In genomic region chr9:98150726-98151125, GRCh38 we compare ENCODE assay signal across 19 cellular contexts. TPM values are rescaled to one million over a fixed set of nuclear protein-coding genes. Genes with fewer than 3 reads are reported as not detected.
A peak's percentile ranks its signal among the peaks of the same experiment; 100 is the strongest.
DNase-seq lines count a peak whose midpoint lies in the region; ATAC-seq and TF ChIP-seq lines count a peak whose summit lies in the region.
"Had no signal": no experiment of that assay in that cellular context is flagged by ENCODE, and none has a peak within 500 bp of the region (broad histone marks: within the 10 kb centered on the region; RNA-seq: fewer than 3 reads in every experiment).

No MANE protein-coding gene starts in this region.

- peak overlapping the region; percentile 81 for H3K27ac Mint-ChIP-seq in T-helper 17 cell
- peak overlapping the region in 4 of 8 donors; percentile 8 to 34 (median 18) for H3K27ac Mint-ChIP-seq in CD8-positive, alpha-beta memory T cell

- no peaks in the 10 kb centered on the region for H4K20me1 ChIP-seq in osteoblast (ENCODE audit: insufficient read depth, low read length)
- H4K20me1 ChIP-seq: BLaER1 treated with 17β-estradiol and CSF1 and Interleukin-3, amounts not matched to agents 10 nM and 100 nM had no signal

- no peak for ATAC-seq in T-helper 17 cell

- no peak overlapping the region for H3K4me2 ChIP-seq in osteoblast (ENCODE audit: insufficient read depth, low read length)

- H3K4me3 ChIP-seq in osteoblast (ENCODE audit: insufficient read depth, low read length) = no peak overlapping the region
- H3K4me3 ChIP-seq in effector memory CD4-positive, alpha-beta T cell (ENCODE audit: insufficient read depth, low read depth, low read length, poor library complexity, severe bottlenecking) = no peak overlapping the region
- no peak overlapping the region for H3K4me3 ChIP-seq in CD8-positive, alpha-beta memory T cell (ENCODE audit: low read length)
- H3K4me3 ChIP-seq: BLaER1 treated with 17β-estradiol and CSF1 and Interleukin-3, amounts not matched to agents 10 nM and 100 nM had no signal

- H3K79me2 ChIP-seq in osteoblast (ENCODE audit: insufficient read depth, low read length) = no peaks in the 10 kb centered on the region

- POLR2A ChIA-PET in CD8-positive, alpha-beta memory T cell (lab: Charles Lee) = no interaction called here

- DNase-seq in NOMO-1 treated with DMSO at 0.1 percent for 48 hours (lab: John Stamatoyannopoulos, UW; ENCODE audit: unreplicated experiment) = peak; percentile 18
- no peak for DNase-seq in NOMO-1 treated with dmso at 0.1 percent for 144 hours (lab: John Stamatoyannopoulos, UW; ENCODE audit: unreplicated experiment)
- DNase-seq in DMS53 (lab: John Stamatoyannopoulos, UW) = peak; percentile 17
- no peak for DNase-seq in T-helper 17 cell
- DNase-seq in osteoblast (ENCODE audit: insufficient read length, low spot score, missing footprints) = peak; percentile 15
- DNase-seq in posterior cingulate gyrus = no peak
- no peak for DNase-seq in effector memory CD4-positive, alpha-beta T cell
- DNase-seq in CD8-positive, alpha-beta memory T cell = no peak
- DNase-seq: 8988T, DND-41, GF-D8, KG1, NCI-H1417, NCI-H1930, NCI-H2171 treated with DMSO at 0.1 percent for 48 hours, OCI-M1, RPMI8226 had no signal

- CTCF ChIA-PET in CD8-positive, alpha-beta memory T cell (lab: Charles Lee) = no interaction called here

- no peak for TF ChIP-seq CTCF in osteoblast (IDR thresholded peaks at IDR 0.05; ENCODE audit: extremely low read depth, low read depth, low read length)

- no peaks in the 10 kb centered on the region for H3K4me1 ChIP-seq in osteoblast (ENCODE audit: insufficient read depth, low read length)
- H3K4me1 ChIP-seq in effector memory CD4-positive, alpha-beta T cell (ENCODE audit: control insufficient read depth, insufficient read depth, low read length, poor library complexity, severe bottlenecking) = no peaks in the 10 kb centered on the region
- H3K4me1 ChIP-seq in CD8-positive, alpha-beta memory T cell (ENCODE audit: insufficient read depth, low read length) = no peaks in the 10 kb centered on the region

- no peak overlapping the region for H2AFZ ChIP-seq in osteoblast (ENCODE audit: low read length)

- no peaks in the 10 kb centered on the region for H3K27me3 Mint-ChIP-seq in T-helper 17 cell
- no peaks in the 10 kb centered on the region for H3K27me3 Mint-ChIP-seq in CD8-positive, alpha-beta memory T cell

- H3K9me3 ChIP-seq in T-helper 17 cell (ENCODE audit: control insufficient read depth, low read length, poor library complexity, severe bottlenecking) = no peaks in the 10 kb centered on the region
- no peaks in the 10 kb centered on the region for H3K9me3 ChIP-seq in osteoblast (ENCODE audit: low read depth, low read length)
- H3K9me3 ChIP-seq in effector memory CD4-positive, alpha-beta T cell (ENCODE audit: control insufficient read depth, low read length) = no peaks in the 10 kb centered on the region
- H3K9me3 ChIP-seq in CD8-positive, alpha-beta memory T cell (ENCODE audit: low read length) = no peaks in the 10 kb centered on the region
- H3K9me3 ChIP-seq: BLaER1 treated with 17β-estradiol and CSF1 and Interleukin-3, amounts not matched to agents 10 nM and 100 nM had no signal

- no peaks in the 10 kb centered on the region for H3K36me3 ChIP-seq in osteoblast (ENCODE audit: insufficient read depth, low read length)
- no peaks in the 10 kb centered on the region for H3K36me3 ChIP-seq in effector memory CD4-positive, alpha-beta T cell (ENCODE audit: control insufficient read depth, insufficient read depth, low read length)
- no peaks in the 10 kb centered on the region for H3K36me3 ChIP-seq in CD8-positive, alpha-beta memory T cell (ENCODE audit: insufficient read depth, low read length)
- H3K36me3 ChIP-seq: BLaER1 treated with 17β-estradiol and CSF1 and Interleukin-3, amounts not matched to agents 10 nM and 100 nM had no signal

- H3K4me1 Mint-ChIP-seq in T-helper 17 cell = peaks cover 14% of the 10 kb centered on the region
- H3K4me1 Mint-ChIP-seq in CD8-positive, alpha-beta memory T cell = peaks cover 15 to 29% (median 26%) of the 10 kb centered on the region in 3 donors

- H3K27ac ChIP-seq in osteoblast (ENCODE audit: low read depth, low read length) = no peak overlapping the region
- no peak overlapping the region for H3K27ac ChIP-seq in effector memory CD4-positive, alpha-beta T cell (ENCODE audit: insufficient read depth, low read length, poor library complexity, severe bottlenecking)
- H3K27ac ChIP-seq in CD8-positive, alpha-beta memory T cell (ENCODE audit: low read depth, low read length) = no peak overlapping the region
- H3K27ac ChIP-seq: BLaER1 treated with 17β-estradiol and CSF1 and Interleukin-3, amounts not matched to agents 10 nM and 100 nM; HL-60 had no signal

- peaks cover 3% of the 10 kb centered on the region for H3K36me3 Mint-ChIP-seq in T-helper 17 cell (ENCODE audit: low read depth)
- peaks cover 0 to 32% (median 13%) of the 10 kb centered on the region in 3 donors for H3K36me3 Mint-ChIP-seq in CD8-positive, alpha-beta memory T cell

- no peaks in the 10 kb centered on the region for H3K27me3 ChIP-seq in osteoblast (ENCODE audit: insufficient read depth, low read length)
- no peaks in the 10 kb centered on the region for H3K27me3 ChIP-seq in effector memory CD4-positive, alpha-beta T cell (replicated peaks; ENCODE audit: control insufficient read depth, insufficient read depth, low read length, poor library complexity, severe bottlenecking)
- no peaks in the 10 kb centered on the region for H3K27me3 ChIP-seq in CD8-positive, alpha-beta memory T cell (ENCODE audit: insufficient read depth, low read length, poor library complexity, severe bottlenecking)
- H3K27me3 ChIP-seq: BLaER1 treated with 17β-estradiol and CSF1 and Interleukin-3, amounts not matched to agents 10 nM and 100 nM had no signal

- H3K4me3 Mint-ChIP-seq in T-helper 17 cell = peak overlapping the region; percentile 19
- no peak overlapping the region for H3K4me3 Mint-ChIP-seq in CD8-positive, alpha-beta memory T cell

- intact Hi-C loops in posterior cingulate gyrus (cut with DNase I) = no loop called here

- H3K9me3 Mint-ChIP-seq in CD8-positive, alpha-beta memory T cell = no peaks in the 10 kb centered on the region

RNA-seq across cellular contexts. Expression of gene TRIM14, which starts 31.7 kb away (rescaled TPM):
- total RNA-seq in T-helper 17 cell (10 to 100 TPM; 63.8 to 64.6 TPM), osteoblast (0.59 and 1.1 TPM in 2 replicates)
- total RNA-seq in CD8-positive, alpha-beta memory T cell = 10 to 100 TPM; 46.2 to 52.1 TPM
- 92.5 TPM for polyA plus RNA-seq in CD8-positive, alpha-beta memory T cell

RNA-seq across cellular contexts. Expression of gene CORO2A, which starts 41.7 kb away (rescaled TPM):
- 10 to 100 TPM; 13.9 to 16.6 TPM for total RNA-seq in T-helper 17 cell
- total RNA-seq in osteoblast = 0.29 and 0.72 TPM in 2 replicates
- total RNA-seq in CD8-positive, alpha-beta memory T cell = 1 to 10 TPM; 5.1 TPM
- 11.9 TPM for polyA plus RNA-seq in CD8-positive, alpha-beta memory T cell

Comparison
In these comparisons a context has a peak if more than half of its experiments do, and no peak if none do; other contexts are left out.
1. DNase-seq: peak in NOMO-1 treated with DMSO at 0.1 percent for 48 hours (single experiment), DMS53 (single experiment) and osteoblast (single experiment); none in NOMO-1 treated with dmso at 0.1 percent for 144 hours (single experiment), T-helper 17 cell (0 of 3), posterior cingulate gyrus (0 of 10), effector memory CD4-positive, alpha-beta T cell (0 of 3) and CD8-positive, alpha-beta memory T cell (0 of 5).
2. RNA of gene TRIM14, which starts 31.7 kb away (total RNA-seq): 63.8 to 64.6 TPM in T-helper 17 cell and 46.2 to 52.1 TPM in CD8-positive, alpha-beta memory T cell; 0.59 to 1.1 TPM in osteoblast; every median in the first group is over 10 times any median in the second.